ENCODE assay signal across 8 cellular contexts in genomic region chr2:85324639-85325465, GRCh38. TPM values are rescaled to one million over a fixed set of nuclear protein-coding genes. Genes with fewer than 3 reads are reported as not detected.
A peak's percentile ranks its signal among the peaks of the same experiment; 100 is the strongest.
DNase-seq lines count a peak whose midpoint lies in the region; ATAC-seq and TF ChIP-seq lines count a peak whose summit lies in the region.

No MANE protein-coding gene starts in this region.

- peak overlapping the region; percentile 99 for H3K27ac Mint-ChIP-seq in activated T-cell treated with anti-CD3 and anti-CD28 coated beads, Interleukin-2, amount 50 U/mL, for 72 hours

- H3K27ac ChIP-seq in tibial artery, result no peak overlapping the region

- peak; percentile 63 for DNase-seq in activated effector memory CD4-positive, alpha-beta T cell treated with anti-CD3 and anti-CD28 coated beads, Interleukin-2, amount 50 U/mL, for 16 hours
- no peak for DNase-seq in activated effector memory CD4-positive, alpha-beta T cell treated with Interleukin-2 at 50 U/mL for 16 hours
- no peak for DNase-seq in activated T-cell treated with anti-CD3 and anti-CD28 coated beads, Interleukin-2, amount 50 U/mL, for 72 hours
- DNase-seq in kidney epithelial cell (ENCODE audit: low read depth), result peak; percentile 56
- no peak for DNase-seq in tibial artery
- DNase-seq in NCI-H446 treated with DMSO at 0.1 percent for 48 hours (lab: John Stamatoyannopoulos, UW), result no peak
- no peak for DNase-seq in hepatic stellate cell (ENCODE audit: low spot score)
- no peak for DNase-seq in NCI-H1105 (lab: John Stamatoyannopoulos, UW)

- H3K27me3 ChIP-seq in kidney epithelial cell (ENCODE audit: control insufficient read depth, insufficient read depth, low read length), result no peaks in the 10 kb centered on the region
- no peaks in the 10 kb centered on the region for H3K27me3 ChIP-seq in tibial artery

- no peak for ATAC-seq in activated T-cell treated with anti-CD3 and anti-CD28 coated beads, Interleukin-2, amount 50 U/mL, for 72 hours (replicated peaks in 1 of 2)

- no peaks in the 10 kb centered on the region for H3K27me3 Mint-ChIP-seq in activated T-cell treated with anti-CD3 and anti-CD28 coated beads, Interleukin-2, amount 50 U/mL, for 72 hours (ENCODE audit: low read depth)

- peaks cover 75% of the 10 kb centered on the region for H3K4me1 Mint-ChIP-seq in activated T-cell treated with anti-CD3 and anti-CD28 coated beads, Interleukin-2, amount 50 U/mL, for 72 hours (ENCODE audit: low read depth)

- peaks cover 0 to 2% of the 10 kb centered on the region in 2 donors for H3K9me3 Mint-ChIP-seq in activated T-cell treated with anti-CD3 and anti-CD28 coated beads, Interleukin-2, amount 50 U/mL, for 72 hours

- H3K4me1 ChIP-seq in tibial artery, result peaks cover 0 to 72% (median 41%) of the 10 kb centered on the region in 4 donors

- intact Hi-C loops in tibial artery (cut with DNase I; ENCODE audit: low total_unique reads), result loop anchor here (10.0 kb wide), 1 partner anchor 240 kb away; the partner anchor contains the start of gene GGCX

- H3K4me3 ChIP-seq in kidney epithelial cell (ENCODE audit: low read depth, low read length), result peak overlapping the region; percentile 78
- H3K4me3 ChIP-seq in tibial artery, result peak overlapping the region; percentile 82 to 87

- H3K36me3 ChIP-seq in kidney epithelial cell (ENCODE audit: control insufficient read depth, insufficient read depth, low read length) (peaks cover 3% of the 10 kb centered on the region), tibial artery (peaks cover 39 to 58% (median 50%) of the 10 kb centered on the region in 3 donors)

- peaks cover 33 to 76% of the 10 kb centered on the region in 2 donors for H3K36me3 Mint-ChIP-seq in activated T-cell treated with anti-CD3 and anti-CD28 coated beads, Interleukin-2, amount 50 U/mL, for 72 hours (ENCODE audit: insufficient read depth in 2 of 2)

- TF ChIP-seq CTCF in kidney epithelial cell (IDR thresholded peaks at IDR 0.05; ENCODE audit: insufficient read depth, low read length, poor library complexity, severe bottlenecking), result no peak
- no peak for TF ChIP-seq CTCF in tibial artery (IDR thresholded peaks at IDR 0.05)

- peak overlapping the region; percentile 98 for H3K4me3 Mint-ChIP-seq in activated T-cell treated with anti-CD3 and anti-CD28 coated beads, Interleukin-2, amount 50 U/mL, for 72 hours

- no peaks in the 10 kb centered on the region for H3K9me3 ChIP-seq in tibial artery

RNA-seq across cellular contexts. Expression of gene TGOLN2, which starts 2.9 kb away (rescaled TPM):
- 100 to 1,000 TPM; 102 to 106 TPM for total RNA-seq in activated T-cell treated with anti-CD3 and anti-CD28 coated beads, Interleukin-2, amount 50 U/mL, for 72 hours
- total RNA-seq in kidney epithelial cell, result 101 and 108 TPM in 2 replicates

RNA-seq across cellular contexts. Expression of gene RETSAT, which starts 29.5 kb away (rescaled TPM):
- 10 to 100 TPM; 26.8 to 31.8 TPM for total RNA-seq in activated T-cell treated with anti-CD3 and anti-CD28 coated beads, Interleukin-2, amount 50 U/mL, for 72 hours
- total RNA-seq in kidney epithelial cell, result 29.6 and 31.6 TPM in 2 replicates

RNA-seq across cellular contexts. Expression of gene ELMOD3, which starts 29.7 kb away (rescaled TPM):
- total RNA-seq in activated T-cell treated with anti-CD3 and anti-CD28 coated beads, Interleukin-2, amount 50 U/mL, for 72 hours, result 10 to 100 TPM; 19.3 to 23.7 TPM
- 19.9 and 22.3 TPM in 2 replicates for total RNA-seq in kidney epithelial cell

Comparison
In these comparisons a context has a peak if more than half of its experiments do, and no peak if none do; other contexts are left out.
1. DNase-seq: peak in activated effector memory CD4-positive, alpha-beta T cell treated with anti-CD3 and anti-CD28 coated beads, Interleukin-2, amount 50 U/mL, for 16 hours (single experiment) and kidney epithelial cell (single experiment); none in activated effector memory CD4-positive, alpha-beta T cell treated with Interleukin-2 at 50 U/mL for 16 hours (single experiment), activated T-cell treated with anti-CD3 and anti-CD28 coated beads, Interleukin-2, amount 50 U/mL, for 72 hours (0 of 2), tibial artery (0 of 2), NCI-H446 treated with DMSO at 0.1 percent for 48 hours (single experiment), hepatic stellate cell (single experiment) and NCI-H1105 (single experiment).